ENCODE assay signal across 18 cellular contexts in genomic region chr4:111074523-111075114, GRCh38.
DNase-seq lines count a peak whose midpoint lies in the region; ATAC-seq and TF ChIP-seq lines count a peak whose summit lies in the region.
"Had no signal": no experiment of that assay in that cellular context is flagged by ENCODE, and none has a peak within 500 bp of the region (broad histone marks: within the 10 kb centered on the region; RNA-seq: fewer than 3 reads in every experiment).

No MANE protein-coding gene starts in this region.

- no peaks in the 10 kb centered on the region for H3K36me3 ChIP-seq in trophoblast cell (ENCODE audit: control insufficient read depth in 1 of 2, insufficient read depth in 2 of 2, low read length in 2 of 2)

- no peak overlapping the region for H2BK5ac ChIP-seq in H9 (ENCODE audit: insufficient read length, low read length)
- H2BK5ac ChIP-seq in trophoblast cell (ENCODE audit: low read depth, low read length, poor library complexity): no peak overlapping the region

- H2AFZ ChIP-seq in H9 (ENCODE audit: low read length) (no peak overlapping the region), trophoblast cell (ENCODE audit: insufficient read depth, low read length, poor library complexity) (no peak overlapping the region)

- no peak overlapping the region for H2BK15ac ChIP-seq in H9 (ENCODE audit: low read depth, low read length)

- H3K36me3 Mint-ChIP-seq in H9 (ENCODE audit: insufficient read depth in 1 of 3, low read depth in 3 of 3) (peaks cover 0 to 13% (median 3%) of the 10 kb centered on the region in 3 experiments; a peak in 4 of 7 replicates), WTC11 (peaks cover 2% of the 10 kb centered on the region; the same call in 1 of the 2 replicates), mesothelial cell of epicardium (peaks cover 11% of the 10 kb centered on the region)
- H3K36me3 Mint-ChIP-seq in activated T-cell treated with anti-CD3 and anti-CD28 coated beads, Interleukin-2, amount 50 U/mL, for 24 hours (ENCODE audit: low read depth): no peaks in the 10 kb centered on the region

- H3K27ac ChIP-seq in H9 (ENCODE audit: insufficient read length, low read depth, low read length) (no peak overlapping the region), trophoblast cell (ENCODE audit: low read depth, low read length) (no peak overlapping the region)

- no peak overlapping the region for H3K56ac ChIP-seq in H9 (ENCODE audit: insufficient read length, low read depth, low read length)

- H3K27ac Mint-ChIP-seq in H9: no peak overlapping the region
- H3K27ac Mint-ChIP-seq in WTC11: no peak overlapping the region
- H3K27ac Mint-ChIP-seq in activated T-cell treated with anti-CD3 and anti-CD28 coated beads, Interleukin-2, amount 50 U/mL, for 24 hours: no peak overlapping the region
- no peak overlapping the region for H3K27ac Mint-ChIP-seq in mesothelial cell of epicardium
- H3K27ac Mint-ChIP-seq: B cell; CD4-positive, alpha-beta T cell; HFFc6 had no signal

- no peak overlapping the region for H3K18ac ChIP-seq in H9 (ENCODE audit: insufficient read length, low read depth, low read length)
- H3K18ac ChIP-seq in trophoblast cell (ENCODE audit: low read length): no peak overlapping the region

- peak; percentile 50 for DNase-seq in H9
- DNase-seq in WTC11 (ENCODE audit: low spot score): peak; percentile 16
- DNase-seq in islet precursor cell: peak; percentile 78
- no peak for DNase-seq in trophoblast cell
- no peak for DNase-seq in activated T-cell treated with anti-CD3 and anti-CD28 coated beads, Interleukin-2, amount 50 U/mL, for 24 hours
- DNase-seq in mesothelial cell of epicardium (ENCODE audit: low spot score in 2 of 2, unreplicated experiment in 2 of 2): no peak
- DNase-seq: C1 segment of cervical spinal cord; Calu3; CD4-positive, alpha-beta T cell; DMS 273 treated with DMSO at 0.1 percent for 48 hours; GOT3; HCEC 1CT; HFFc6 had no signal

- no peak overlapping the region for H3T11ph ChIP-seq in H9 (ENCODE audit: low read length)

- H2AK5ac ChIP-seq in H9 (ENCODE audit: insufficient read length, low read length) (no peak overlapping the region), trophoblast cell (ENCODE audit: low read length) (no peak overlapping the region)

- no peak overlapping the region for H3K4ac ChIP-seq in H9 (ENCODE audit: low read depth, low read length)
- no peak overlapping the region for H3K4ac ChIP-seq in trophoblast cell (ENCODE audit: low read depth, low read length)

- POLR2A ChIA-PET in WTC11 (lab: Charles Lee): no interaction called here

- no peak overlapping the region for H4K5ac ChIP-seq in H9 (ENCODE audit: insufficient read length, low read depth, low read length)

- TF ChIP-seq CTCF in H9 (conservative IDR thresholded peaks at IDR 0.05) (no peak), WTC11 (IDR thresholded peaks at IDR 0.05) (no peak), mesothelial cell of epicardium (IDR thresholded peaks at IDR 0.05; ENCODE audit: unreplicated experiment) (no peak)

- H4K91ac ChIP-seq in H9 (ENCODE audit: insufficient read length, low read depth, low read length) (no peak overlapping the region), trophoblast cell (ENCODE audit: low read depth, low read length) (no peak overlapping the region)

- H3K27me3 Mint-ChIP-seq in H9 (ENCODE audit: low read depth): no peaks in the 10 kb centered on the region
- no peaks in the 10 kb centered on the region for H3K27me3 Mint-ChIP-seq in WTC11 (ENCODE audit: low read depth)
- H3K27me3 Mint-ChIP-seq in activated T-cell treated with anti-CD3 and anti-CD28 coated beads, Interleukin-2, amount 50 U/mL, for 24 hours: no peaks in the 10 kb centered on the region
- H3K27me3 Mint-ChIP-seq in mesothelial cell of epicardium (ENCODE audit: low read depth): no peaks in the 10 kb centered on the region
- H3K27me3 Mint-ChIP-seq: B cell; CD4-positive, alpha-beta T cell had no signal

- no CpG with 5 or more reads among the region's 12 CpGs for WGBS in H9 (ENCODE audit: extremely low coverage, insufficient read length, low lambda C conversion rate)
- no CpG with 5 or more reads among the region's 12 CpGs for WGBS in trophoblast cell (ENCODE audit: extremely low coverage, insufficient coverage, insufficient read length)

- ATAC-seq in WTC11: peak; percentile 79
- ATAC-seq in HG03139 (IDR thresholded peaks at IDR 0.05; ENCODE audit: unreplicated experiment): no peak
- ATAC-seq in GM18909 (IDR thresholded peaks at IDR 0.05; ENCODE audit: poor library complexity, unreplicated experiment): no peak
- ATAC-seq: GM12878, HepG2 had no signal

- no peak overlapping the region for H3K9ac ChIP-seq in H9 (ENCODE audit: extremely low read depth, insufficient read length, low read length)
- H3K9ac ChIP-seq in trophoblast cell (ENCODE audit: low read length): no peak overlapping the region

- H3K79me1 ChIP-seq in H9 (ENCODE audit: insufficient read depth, low read depth, low read length, poor library complexity, severe bottlenecking) (no peaks in the 10 kb centered on the region), trophoblast cell (ENCODE audit: low read length) (no peaks in the 10 kb centered on the region)

- H3K4me1 Mint-ChIP-seq in H9 (peaks cover 5 to 6% of the 10 kb centered on the region in 2 experiments; a peak in 3 of 4 replicates), WTC11 (peaks cover 4% of the 10 kb centered on the region; the same call in 1 of the 2 replicates), mesothelial cell of epicardium (no peaks in the 10 kb centered on the region)
- H3K4me1 Mint-ChIP-seq in activated T-cell treated with anti-CD3 and anti-CD28 coated beads, Interleukin-2, amount 50 U/mL, for 24 hours (ENCODE audit: low read depth): no peaks in the 10 kb centered on the region
- H3K4me1 Mint-ChIP-seq: B cell had no signal

- H3K9me3 Mint-ChIP-seq in H9 (peaks cover 9 to 14% of the 10 kb centered on the region in 2 experiments; a peak in 3 of 5 replicates), WTC11 (peaks cover 27% of the 10 kb centered on the region), mesothelial cell of epicardium (peaks cover 48% of the 10 kb centered on the region)
- H3K9me3 Mint-ChIP-seq in activated T-cell treated with anti-CD3 and anti-CD28 coated beads, Interleukin-2, amount 50 U/mL, for 24 hours: peaks cover 20% of the 10 kb centered on the region

- H3K23me2 ChIP-seq in H9 (ENCODE audit: insufficient read length, low read depth, low read length, poor library complexity, severe bottlenecking): no peaks in the 10 kb centered on the region

- H4K12ac ChIP-seq in trophoblast cell (ENCODE audit: low read depth, low read length): peak overlapping the region; percentile 7

- H2BK12ac ChIP-seq in H9 (ENCODE audit: insufficient read length, low read depth, low read length) (no peak overlapping the region), trophoblast cell (ENCODE audit: low read length) (no peak overlapping the region)

- no peaks in the 10 kb centered on the region for H3K4me1 ChIP-seq in H9 (ENCODE audit: insufficient read depth, low read length)
- peaks cover 8 to 9% of the 10 kb centered on the region in 2 experiments for H3K4me1 ChIP-seq in trophoblast cell (ENCODE audit: control insufficient read depth in 1 of 2, insufficient read depth in 2 of 2, low read length in 2 of 2)

- H3K4me2 ChIP-seq in H9 (ENCODE audit: insufficient read depth, insufficient read length, low read length) (no peak overlapping the region), trophoblast cell (ENCODE audit: low read length) (no peak overlapping the region)

- H4K8ac ChIP-seq in H9 (replicated peaks; ENCODE audit: insufficient read length, low read depth, low read length) (no peak overlapping the region), trophoblast cell (ENCODE audit: low read depth, low read length) (no peak overlapping the region)

- H3K27me3 ChIP-seq in H9 (ENCODE audit: insufficient read depth, low read length): no peaks in the 10 kb centered on the region
- H3K27me3 ChIP-seq in trophoblast cell (ENCODE audit: insufficient read depth, low read length): no peaks in the 10 kb centered on the region

- no peaks in the 10 kb centered on the region for H4K20me1 ChIP-seq in H9 (ENCODE audit: control insufficient read depth, insufficient read depth, insufficient read length)

- H3K4me3 ChIP-seq in trophoblast cell (ENCODE audit: low read depth, low read length): no peak overlapping the region
- H3K4me3 ChIP-seq: GM12878 had no signal

- H3K9me3 ChIP-seq in H9 (ENCODE audit: control insufficient read depth, low read depth, low read length) (no peaks in the 10 kb centered on the region), trophoblast cell (ENCODE audit: insufficient read depth, low read depth, low read length) (no peaks in the 10 kb centered on the region)

- no peak overlapping the region for H3K14ac ChIP-seq in H9 (ENCODE audit: insufficient read depth, low read length)
- H3K14ac ChIP-seq in trophoblast cell (ENCODE audit: low read length): no peak overlapping the region

- H3K23ac ChIP-seq in H9 (ENCODE audit: insufficient read length, low read depth, low read length) (no peak overlapping the region), trophoblast cell (ENCODE audit: low read length) (no peak overlapping the region)

- H3K79me2 ChIP-seq in H9 (ENCODE audit: insufficient read depth, low read length): no peaks in the 10 kb centered on the region
- no peaks in the 10 kb centered on the region for H3K79me2 ChIP-seq in trophoblast cell (ENCODE audit: control insufficient read depth, insufficient read depth, low read length, poor library complexity)

- H2BK20ac ChIP-seq in H9 (ENCODE audit: low read depth, low read length, poor library complexity, severe bottlenecking): no peak overlapping the region

- H2BK120ac ChIP-seq in H9 (ENCODE audit: low read depth, low read length, poor library complexity, severe bottlenecking) (no peak overlapping the region), trophoblast cell (ENCODE audit: insufficient read depth, low read length, poor library complexity) (no peak overlapping the region)

- H3K4me3 Mint-ChIP-seq in H9 (no peak overlapping the region), WTC11 (no peak overlapping the region), mesothelial cell of epicardium (no peak overlapping the region)
- no peak overlapping the region for H3K4me3 Mint-ChIP-seq in activated T-cell treated with anti-CD3 and anti-CD28 coated beads, Interleukin-2, amount 50 U/mL, for 24 hours
- H3K4me3 Mint-ChIP-seq: B cell; CD4-positive, alpha-beta T cell; HFFc6 had no signal

- CTCF ChIA-PET in WTC11 (lab: Charles Lee): no interaction called here

TF ChIP-seq in WTC11, 78 proteins besides CTCF, POLR2A, EP300 and RAD21:
- no peak for TF ChIP-seq SMAD4 (CRISPR knock-in tag; IDR thresholded peaks at IDR 0.05)
TF ChIP-seq in WTC11: peak in this region for 0.

Comparison
In these comparisons a context has a peak if more than half of its experiments do, and no peak if none do; other contexts are left out.
1. DNase-seq: peak in H9 (single experiment), WTC11 (single experiment) and islet precursor cell (single experiment); none in trophoblast cell (0 of 2), activated T-cell treated with anti-CD3 and anti-CD28 coated beads, Interleukin-2, amount 50 U/mL, for 24 hours (single experiment) and mesothelial cell of epicardium (0 of 2).